ENCODE assay signal across 15 cellular contexts in genomic region chr2:127486247-127486912, GRCh38. TPM values are rescaled to one million over a fixed set of nuclear protein-coding genes. Genes with fewer than 3 reads are reported as not detected.
DNase-seq lines count a peak whose midpoint lies in the region; ATAC-seq and TF ChIP-seq lines count a peak whose summit lies in the region.
"Had no signal": no experiment of that assay in that cellular context is flagged by ENCODE, and none has a peak within 500 bp of the region (broad histone marks: within the 10 kb centered on the region; RNA-seq: fewer than 3 reads in every experiment).

No MANE protein-coding gene starts in this region.

- H3K4me1 ChIP-seq in neutrophil (ENCODE audit: control insufficient read depth in 1 of 2, insufficient read depth in 1 of 2, low read depth in 1 of 2, low read length in 1 of 2): peaks cover 17 to 19% of the 10 kb centered on the region in 2 experiments
- no peaks in the 10 kb centered on the region for H3K4me1 ChIP-seq in smooth muscle cell (ENCODE audit: low read depth)
- H3K4me1 ChIP-seq: right atrium auricular region had no signal

- no peak overlapping the region for H3K4me2 ChIP-seq in smooth muscle cell

- no peak for TF ChIP-seq CTCF in neutrophil (IDR thresholded peaks at IDR 0.05)
- TF ChIP-seq CTCF in smooth muscle cell (IDR thresholded peaks at IDR 0.05; ENCODE audit: borderline replicate concordance, insufficient read depth, poor library complexity, severe bottlenecking): no peak
- TF ChIP-seq CTCF in glutamatergic neuron (IDR thresholded peaks at IDR 0.05; ENCODE audit: partially characterized antibody, unreplicated experiment): no peak

- H3K4me3 Mint-ChIP-seq in glutamatergic neuron (ENCODE audit: unreplicated experiment): no peak overlapping the region

- no peak overlapping the region for H2AFZ ChIP-seq in smooth muscle cell (ENCODE audit: low read depth)

- ATAC-seq in GM19467 (IDR thresholded peaks at IDR 0.05; ENCODE audit: unreplicated experiment): no peak

- no peaks in the 10 kb centered on the region for H3K9me3 Mint-ChIP-seq in glutamatergic neuron (ENCODE audit: unreplicated experiment)

- H3K36me3 Mint-ChIP-seq in glutamatergic neuron (ENCODE audit: unreplicated experiment): no peaks in the 10 kb centered on the region

- no peaks in the 10 kb centered on the region for H3K79me2 ChIP-seq in smooth muscle cell (ENCODE audit: low read depth)

- H3K27me3 Mint-ChIP-seq in glutamatergic neuron (ENCODE audit: unreplicated experiment): no peaks in the 10 kb centered on the region

- H3K27ac ChIP-seq in neutrophil (peak overlapping the region; percentile 63), smooth muscle cell (ENCODE audit: low read depth) (no peak overlapping the region)
- H3K27ac ChIP-seq: right atrium auricular region had no signal

- H3K27ac Mint-ChIP-seq in glutamatergic neuron (ENCODE audit: unreplicated experiment): no peak overlapping the region

- no peak overlapping the region for H3K9ac ChIP-seq in smooth muscle cell (ENCODE audit: low read depth)

- H4K20me1 ChIP-seq in smooth muscle cell (ENCODE audit: low read depth): peaks cover 44% of the 10 kb centered on the region

- H3K9me3 ChIP-seq in neutrophil: no peaks in the 10 kb centered on the region
- H3K9me3 ChIP-seq in smooth muscle cell (replicated peaks; ENCODE audit: low read depth): no peaks in the 10 kb centered on the region
- H3K9me3 ChIP-seq: right atrium auricular region had no signal

- WGBS in smooth muscle cell (ENCODE audit: low lambda C conversion rate): 86% methylated on average over 6 of the region's 6 CpGs

- H3K27me3 ChIP-seq in neutrophil (no peaks in the 10 kb centered on the region), smooth muscle cell (ENCODE audit: low read depth) (no peaks in the 10 kb centered on the region)
- H3K27me3 ChIP-seq: right atrium auricular region had no signal

- H3K36me3 ChIP-seq in neutrophil: peaks cover 98% of the 10 kb centered on the region
- H3K36me3 ChIP-seq in smooth muscle cell (ENCODE audit: low read depth): peaks cover 27% of the 10 kb centered on the region

- H3F3A ChIP-seq in smooth muscle cell (ENCODE audit: low read depth): peaks cover 3% of the 10 kb centered on the region

- H3K4me1 Mint-ChIP-seq in glutamatergic neuron (ENCODE audit: low read depth, unreplicated experiment): no peaks in the 10 kb centered on the region

- no peak overlapping the region for H3K4me3 ChIP-seq in neutrophil (ENCODE audit: low read depth in 1 of 2, low read length in 1 of 2)
- no peak overlapping the region for H3K4me3 ChIP-seq in smooth muscle cell
- H3K4me3 ChIP-seq: right atrium auricular region had no signal

- DNase-seq in GF-D8 (lab: John Stamatoyannopoulos, UW): peak; percentile 84
- DNase-seq in NOMO-1 treated with dmso at 0.1 percent for 144 hours (lab: John Stamatoyannopoulos, UW; ENCODE audit: unreplicated experiment): peak; percentile 64
- peak; percentile 78 for DNase-seq in amniotic epithelial cell (ENCODE audit: low read depth)
- DNase-seq in smooth muscle cell (lab: John Stamatoyannopoulos, UW; ENCODE audit: unreplicated experiment): no peak
- no peak for DNase-seq in activated CD8-positive, alpha-beta memory T cell treated with anti-CD3 and anti-CD28 coated beads for 24 hours
- no peak for DNase-seq in glutamatergic neuron
- DNase-seq: activated T-cell treated with anti-CD3 and anti-CD28 coated beads for 4 hours, DMS53, hippocampal formation, midbrain, NCI-H1105 treated with DMSO at 0.1 percent for 48 hours, NCI-H774 had no signal

RNA-seq across cellular contexts. Expression of gene IWS1, which starts 39.9 kb away (rescaled TPM):
- total RNA-seq in smooth muscle cell: 36.1 and 38.0 TPM in 2 replicates
- 31.2 and 48.5 TPM in 2 replicates for polyA plus RNA-seq in smooth muscle cell
- 46.1 TPM for total RNA-seq in glutamatergic neuron (ENCODE audit: unreplicated experiment)

RNA-seq across cellular contexts. Expression of gene MYO7B, which starts 49.1 kb away (rescaled TPM):
- total RNA-seq in smooth muscle cell: 0.04 and 0.09 TPM in 2 replicates
- 0.35 TPM in 1 of 2 replicates, not detected in the other for polyA plus RNA-seq in smooth muscle cell
- 0.29 TPM for total RNA-seq in glutamatergic neuron (ENCODE audit: unreplicated experiment)

Comparison
In these comparisons a context has a peak if more than half of its experiments do, and no peak if none do; other contexts are left out.
1. DNase-seq: peak in GF-D8 (single experiment), NOMO-1 treated with dmso at 0.1 percent for 144 hours (single experiment) and amniotic epithelial cell (single experiment); none in smooth muscle cell (single experiment), activated CD8-positive, alpha-beta memory T cell treated with anti-CD3 and anti-CD28 coated beads for 24 hours (single experiment) and glutamatergic neuron (single experiment).